In the genomic region with DNA sequence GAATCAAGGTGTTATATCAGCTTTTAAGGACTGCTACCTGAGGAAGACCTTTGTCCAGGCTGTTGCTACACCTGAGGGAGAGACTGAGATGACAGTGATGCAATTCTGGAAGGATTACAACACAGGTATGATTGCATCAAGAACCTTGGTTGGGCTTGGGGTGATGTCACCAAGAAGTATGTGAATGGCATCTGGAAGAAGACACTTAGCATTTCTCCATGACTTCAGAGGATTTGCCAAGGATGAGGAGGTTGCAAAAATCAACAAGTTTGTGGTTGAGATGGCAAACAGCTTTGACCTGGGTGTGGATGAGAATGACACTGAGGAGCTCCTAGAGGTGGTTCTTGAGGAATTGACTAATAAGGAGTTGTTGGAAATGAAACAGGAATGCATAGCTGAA, we compare ENCODE assay signal across 21 cellular contexts.
DNase-seq lines count a peak whose midpoint lies in the region; ATAC-seq, FAIRE-seq and TF ChIP-seq lines count a peak whose summit lies in the region.
"Had no signal": no experiment of that assay in that cellular context is flagged by ENCODE, and none has a peak within 500 bp of the region (broad histone marks: within the 10 kb centered on the region; RNA-seq: fewer than 3 reads in every experiment).

No MANE protein-coding gene starts in this region.

- TF ChIP-seq EP300 in A549 (IDR thresholded peaks at IDR 0.05), result peak; percentile 16 to 52; a peak in 1 of 5 replicates
- no peak for TF ChIP-seq EP300 in K562 (IDR thresholded peaks at IDR 0.05; ENCODE audit: low read length)

- no peak overlapping the region for H2AFZ ChIP-seq in HCT116 (ENCODE audit: low read depth, low read length, poor library complexity, severe bottlenecking)
- no peak overlapping the region for H2AFZ ChIP-seq in K562 (ENCODE audit: low read depth, low read length)

- intact Hi-C loops in HCT116 (cut with micrococcal nuclease), result no loop called here
- intact Hi-C loops in K562 (cut with micrococcal nuclease), result no loop called here

- no TSS peak for BruUV-seq in HCT116 (replicated peaks; lab: Mats Ljungman, UMichigan)
- BruUV-seq in K562 (replicated peaks; lab: Mats Ljungman, UMichigan), result no TSS peak

- TF ChIP-seq RAD21 in A549 (conservative IDR thresholded peaks at IDR 0.05 in 1 of 2, IDR thresholded peaks at IDR 0.05 in 1 of 2) (no peak; a peak in 1 of 5 replicates), HCT116 (IDR thresholded peaks at IDR 0.05; ENCODE audit: low read depth) (no peak), K562 (CRISPR knock-in tag; conservative IDR thresholded peaks at IDR 0.05 in 1 of 2, IDR thresholded peaks at IDR 0.05 in 1 of 2) (no peak)

- H3K9me1 ChIP-seq in K562 (ENCODE audit: control insufficient read depth, insufficient read depth, low read length), result no peaks in the 10 kb centered on the region

- no peaks in the 10 kb centered on the region for H3K36me3 ChIP-seq in HCT116 (ENCODE audit: control insufficient read depth in 1 of 2, insufficient read depth in 2 of 2, low read length in 2 of 2)
- H3K36me3 ChIP-seq in K562 (ENCODE audit: control insufficient read depth, insufficient read depth, low read length), result no peaks in the 10 kb centered on the region

- DNase-seq in A549 (ENCODE audit: low read depth in 1 of 2, low spot score in 1 of 2) (peak in 1 of 2 experiments; percentile 70), HCT116 (ENCODE audit: low read depth, low spot score) (no peak), K562 (ENCODE audit: extremely low read depth in 1 of 4, low spot score in 3 of 4) (no peak), kidney glomerular epithelial cell (lab: John Stamatoyannopoulos, UW) (peak; percentile 61), cerebellar cortex (ENCODE audit: low spot score) (no peak)
- DNase-seq in activated T-cell treated with anti-CD3 and anti-CD28 coated beads, Interleukin-2, amount 50 U/mL, for 48 hours, result no peak
- DNase-seq: activated CD4-positive, alpha-beta T cell treated with anti-CD3 and anti-CD28 coated beads, Interleukin-2, amount 50 U/mL, for 48 hours; activated naive CD8-positive, alpha-beta T cell treated with anti-CD3 and anti-CD28 coated beads, Interleukin-2, amount 50 U/mL, for 24 hours; CD8-positive, alpha-beta T cell; hippocampal formation; left ventricle myocardium superior; NCI-H1417 treated with DMSO at 0.1 percent for 48 hours; posterior cingulate gyrus; stimulated activated CD4-positive, alpha-beta T cell treated with anti-CD3 and anti-CD28 coated beads, Interleukin-12 subunit alpha, Interleukin-12 subunit beta, amount 100 ng/mL, for 4 hours; stimulated activated naive CD4-positive, alpha-beta T cell treated with Interleukin-2 at 50 U/mL for 16 hours had no signal

- H3K4me1 ChIP-seq in A549, result peaks cover 14% of the 10 kb centered on the region; the same call in 2 of the 3 replicates
- no peaks in the 10 kb centered on the region for H3K4me1 ChIP-seq in HCT116 (ENCODE audit: control insufficient read depth in 1 of 2, insufficient read depth in 2 of 2, low read length in 2 of 2)
- H3K4me1 ChIP-seq in K562 (replicated peaks in 1 of 2; ENCODE audit: control insufficient read depth in 2 of 2, insufficient read depth in 2 of 2, low read length in 2 of 2), result no peaks in the 10 kb centered on the region

- H3K27me3 ChIP-seq in HCT116 (ENCODE audit: insufficient read depth, low read length) (peaks cover 5% of the 10 kb centered on the region; the same call in 1 of the 2 replicates), K562 (ENCODE audit: control insufficient read depth in 2 of 2, insufficient read depth in 2 of 2, low read length in 2 of 2) (no peaks in the 10 kb centered on the region)

- H3K9me3 ChIP-seq in A549, result peaks cover 9% of the 10 kb centered on the region; the same call in 1 of the 3 replicates
- no peaks in the 10 kb centered on the region for H3K9me3 ChIP-seq in HCT116 (ENCODE audit: control insufficient read depth in 1 of 2, insufficient read depth in 1 of 2, low read depth in 1 of 2, low read length in 2 of 2)
- no peaks in the 10 kb centered on the region for H3K9me3 ChIP-seq in K562 (replicated peaks; ENCODE audit: control insufficient read depth, insufficient read depth, low read depth, low read length)

- H3K79me2 ChIP-seq in HCT116 (ENCODE audit: insufficient read depth, low read length) (no peaks in the 10 kb centered on the region), K562 (ENCODE audit: control insufficient read depth, insufficient read depth, low read length) (no peaks in the 10 kb centered on the region)

- POLR2A ChIA-PET in A549 (lab: Yijun Ruan, JAX), result interaction anchor here (1.1 kb wide), 1 partner anchor 68 kb away, joined by 7 read pairs; the partner anchor contains the start of gene PANK3
- POLR2A ChIA-PET in HCT116 (lab: Charles Lee), result no interaction called here
- POLR2A ChIA-PET in K562 (lab: Yijun Ruan, JAX), result no interaction called here

- no peaks in the 10 kb centered on the region for H4K20me1 ChIP-seq in HCT116 (ENCODE audit: insufficient read depth)
- no peaks in the 10 kb centered on the region for H4K20me1 ChIP-seq in K562 (replicated peaks; ENCODE audit: control insufficient read depth, insufficient read depth, low read length)

- TF ChIP-seq POLR2A in A549 (IDR thresholded peaks at IDR 0.05; ENCODE audit: low read length), result no peak
- no peak for TF ChIP-seq POLR2A in HCT116 (IDR thresholded peaks at IDR 0.05; ENCODE audit: borderline replicate concordance, extremely low read depth, insufficient read depth, insufficient read length)
- no peak for TF ChIP-seq POLR2A in K562 (conservative IDR thresholded peaks at IDR 0.05)

- peak overlapping the region; percentile 9 to 26; a peak in 3 of 6 replicates for H3K27ac ChIP-seq in A549
- H3K27ac ChIP-seq in HCT116 (ENCODE audit: low read depth, low read length), result no peak overlapping the region
- H3K27ac ChIP-seq in K562 (ENCODE audit: extremely low read depth, low read depth, low read length), result no peak overlapping the region
- H3K27ac ChIP-seq: KMS-11 had no signal

- RAD21 ChIA-PET in HCT116 (lab: Charles Lee; ENCODE audit: low non-redundant PET in 1 of 2, low total read pairs in 2 of 2, uncharacterized antibody in 2 of 2, unreplicated experiment in 2 of 2), result no interaction called here

- no peaks in the 10 kb centered on the region for H3K9me2 ChIP-seq in HCT116 (ENCODE audit: insufficient read depth)

- FAIRE-seq in A549 (lab: Jason Lieb, UNC) (peak; percentile 7), K562 (lab: Jason Lieb, UNC) (no peak)
- FAIRE-seq: A204.1, colon, GM12892 had no signal

- TF ChIP-seq CTCF in A549 (IDR thresholded peaks at IDR 0.05), result no peak
- no peak for TF ChIP-seq CTCF in HCT116 (IDR thresholded peaks at IDR 0.05 in 2 of 3, conservative IDR thresholded peaks at IDR 0.05 in 1 of 3; ENCODE audit: borderline replicate concordance in 1 of 3, insufficient read depth in 1 of 3, low read depth in 2 of 3, low read length in 2 of 3)
- TF ChIP-seq CTCF in K562 (IDR thresholded peaks at IDR 0.05 in 2 of 3, conservative IDR thresholded peaks at IDR 0.05 in 1 of 3; ENCODE audit: insufficient read depth in 2 of 3, low read depth in 1 of 3, low read length in 3 of 3), result no peak

- CTCF ChIA-PET in A549 (lab: Yijun Ruan, JAX), result no interaction called here
- CTCF ChIA-PET in HCT116 (lab: Charles Lee), result no interaction called here
- CTCF ChIA-PET in K562 (lab: Yijun Ruan, JAX; ENCODE audit: low intra/inter-chr PET ratio), result no interaction called here

- H3K9ac ChIP-seq in HCT116 (ENCODE audit: low read length) (no peak overlapping the region), K562 (ENCODE audit: insufficient read depth in 1 of 2, low read depth in 2 of 2, low read length in 2 of 2) (no peak overlapping the region)
- H3K9ac ChIP-seq: KMS-11 had no signal

- H3K4me3 ChIP-seq in A549, result no peak overlapping the region
- H3K4me3 ChIP-seq in HCT116 (replicated peaks in 1 of 2; ENCODE audit: low read depth in 1 of 2, low read length in 2 of 2), result no peak overlapping the region
- H3K4me3 ChIP-seq in K562, result no peak overlapping the region

- no peak overlapping the region for H3K4me2 ChIP-seq in A549
- no peak overlapping the region for H3K4me2 ChIP-seq in HCT116 (ENCODE audit: low read length)
- no peak overlapping the region for H3K4me2 ChIP-seq in K562 (ENCODE audit: insufficient read depth, low read length)
- H3K4me2 ChIP-seq: KMS-11 had no signal

- ATAC-seq in A549, result peak; percentile 50 to 69
- no peak for ATAC-seq in HCT116
- ATAC-seq in K562, result no peak
- ATAC-seq in GM21529 (IDR thresholded peaks at IDR 0.05; ENCODE audit: unreplicated experiment), result no peak
- ATAC-seq in GM21723 (IDR thresholded peaks at IDR 0.05; ENCODE audit: unreplicated experiment), result no peak
- ATAC-seq: activated naive CD8-positive, alpha-beta T cell treated with anti-CD3 and anti-CD28 coated beads, Interleukin-2, amount 50 U/mL, for 24 hours; CD8-positive, alpha-beta T cell; left ventricle myocardium superior had no signal

- in situ Hi-C loops in K562 (cut with MboI), result no loop called here

TF ChIP-seq in A549, 52 proteins besides CTCF, POLR2A, EP300 and RAD21 (continues in another document):
- no peak for TF ChIP-seq POLR2AphosphoS2 (conservative IDR thresholded peaks at IDR 0.05; ENCODE audit: low read length)
- no peak for TF ChIP-seq ZNF302 (CRISPR knock-in tag; IDR thresholded peaks at IDR 0.05)
- no peak for TF ChIP-seq FOSL2 (IDR thresholded peaks at IDR 0.05)
- peak; percentile 16; the same call in 1 of the 2 replicates for TF ChIP-seq FOSL2 (CRISPR knock-in tag; IDR thresholded peaks at IDR 0.05)
- no peak for TF ChIP-seq KDM5A (IDR thresholded peaks at IDR 0.05)
- no peak for TF ChIP-seq EHF (CRISPR knock-in tag; IDR thresholded peaks at IDR 0.05)
- no peak for TF ChIP-seq ZFP36 (IDR thresholded peaks at IDR 0.05; ENCODE audit: borderline replicate concordance, partially characterized antibody)

TF ChIP-seq in HCT116, 20 proteins besides CTCF, POLR2A, EP300 and RAD21:
- TF ChIP-seq CBX3 (IDR thresholded peaks at IDR 0.05; ENCODE audit: low read depth) (no peak), CEBPB (IDR thresholded peaks at IDR 0.05; ENCODE audit: low read depth) (peak; percentile 50; the same call in 1 of the 2 replicates)

TF ChIP-seq in K562, 482 proteins besides CTCF, POLR2A, EP300 and RAD21 (continues in another document):
- TF ChIP-seq ATF3 (IDR thresholded peaks at IDR 0.05), result 0 out of 2 replicates have a peak, but pooled peaks have one; percentile 18
- TF ChIP-seq ATF3 (CRISPR knock-in tag; conservative IDR thresholded peaks at IDR 0.05), result no peak
- TF ChIP-seq ZNF134 (CRISPR knock-in tag; conservative IDR thresholded peaks at IDR 0.05), result no peak
- TF ChIP-seq HNRNPK (IDR thresholded peaks at IDR 0.05; ENCODE audit: low read depth, low read length, poor library complexity, severe bottlenecking), result no peak

Comparison
In these comparisons a context has a peak if more than half of its experiments do, and no peak if none do; other contexts are left out.
1. ATAC-seq: peak in A549 (2 of 2); none in HCT116 (single experiment), K562 (single experiment), GM21529 (single experiment) and GM21723 (single experiment).
2. H3K27ac ChIP-seq: peak in A549 (2 of 2); none in HCT116 (single experiment) and K562 (single experiment).
3. Of the 35 proteins assayed by ChIP-seq in both K562 and A549: peak only in K562: none; only in A549: EP300 and JUNB; in both: CEBPB; in neither: 31; mixed calls (peak in some experiments, not most) for 1.